9 cellular contexts compared by ENCODE assay signal in the genomic region with DNA sequence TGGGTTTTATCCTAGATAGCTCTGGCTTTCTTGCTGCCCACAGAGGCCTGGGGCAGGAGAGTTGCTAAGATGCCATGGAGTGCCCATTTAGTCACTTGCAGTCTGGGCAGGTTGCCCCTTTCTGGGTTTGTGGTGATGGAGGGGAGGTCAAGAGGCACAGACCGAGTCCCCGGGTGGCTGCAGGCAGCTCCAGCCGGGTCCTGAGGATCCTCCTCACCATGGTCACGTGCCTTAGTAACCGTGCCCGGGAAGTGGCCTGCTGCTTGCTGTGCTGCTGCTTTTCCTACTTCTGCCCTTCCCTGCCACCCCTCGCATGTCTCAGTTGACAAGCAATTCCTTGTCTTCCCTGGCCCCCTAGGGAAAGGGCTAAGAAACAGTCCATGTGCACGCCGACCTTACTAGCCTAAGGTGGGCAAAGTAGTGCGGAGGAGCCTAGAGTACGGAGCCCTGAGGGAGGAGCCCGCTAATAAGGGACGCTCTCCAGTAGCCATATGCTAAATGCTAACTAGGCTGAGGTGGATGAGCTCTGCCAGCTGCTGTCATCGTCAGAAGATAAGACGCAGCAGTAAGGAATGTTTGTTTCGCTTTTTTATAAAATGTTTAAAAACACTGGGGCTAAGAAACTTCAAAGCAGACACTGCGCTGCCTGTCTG. TPM values are rescaled to one million over a fixed set of nuclear protein-coding genes. Genes with fewer than 3 reads are reported as not detected.
DNase-seq lines count a peak whose midpoint lies in the region; ATAC-seq and TF ChIP-seq lines count a peak whose summit lies in the region.
"Had no signal": no experiment of that assay in that cellular context is flagged by ENCODE, and none has a peak within 500 bp of the region (broad histone marks: within the 10 kb centered on the region; RNA-seq: fewer than 3 reads in every experiment).

No MANE protein-coding gene starts in this region.

- H3K27ac Mint-ChIP-seq in GM23338, result peak overlapping the region; percentile 98
- H3K27ac Mint-ChIP-seq in activated CD8-positive, alpha-beta T cell treated with anti-CD3 and anti-CD28 coated beads, Interleukin-2, amount 10 ng/mL, durations not matched to agents 7 days and 5 days, result no peak overlapping the region

- DNase-seq in GM23338 (ENCODE audit: low spot score), result peak; percentile 34
- DNase-seq in activated CD8-positive, alpha-beta T cell treated with anti-CD3 and anti-CD28 coated beads, Interleukin-2, amount 10 ng/mL, durations not matched to agents 7 days and 5 days, result no peak
- peak; percentile 76 for DNase-seq in right atrium auricular region (ENCODE audit: low spot score)
- peak in 1 of 2 donors; percentile 19 for DNase-seq in psoas muscle
- no peak for DNase-seq in NCI-H748 (lab: John Stamatoyannopoulos, UW; ENCODE audit: unreplicated experiment)
- DNase-seq in NCI-H187 treated with DMSO at 0.1 percent for 48 hours (lab: John Stamatoyannopoulos, UW), result no peak
- no peak for DNase-seq in NCI-H2029 (lab: John Stamatoyannopoulos, UW)
- DNase-seq: activated CD4-positive, CD25-positive, alpha-beta regulatory T cell treated with anti-CD3 and anti-CD28 coated beads, Interleukin-2, amount 50 U/mL, for 72 hours had no signal

- H3K9me2 ChIP-seq in GM23338 (ENCODE audit: insufficient read depth), result no peaks in the 10 kb centered on the region

- H3K9me3 Mint-ChIP-seq in GM23338, result peaks cover 8% of the 10 kb centered on the region
- H3K9me3 Mint-ChIP-seq in activated CD8-positive, alpha-beta T cell treated with anti-CD3 and anti-CD28 coated beads, Interleukin-2, amount 10 ng/mL, durations not matched to agents 7 days and 5 days (ENCODE audit: insufficient read depth), result no peaks in the 10 kb centered on the region

- H3K27me3 Mint-ChIP-seq in GM23338 (ENCODE audit: insufficient read depth, low read depth, poor library complexity), result peaks cover 2% of the 10 kb centered on the region
- H3K27me3 Mint-ChIP-seq in activated CD8-positive, alpha-beta T cell treated with anti-CD3 and anti-CD28 coated beads, Interleukin-2, amount 10 ng/mL, durations not matched to agents 7 days and 5 days (ENCODE audit: low read depth), result peaks cover 21% of the 10 kb centered on the region

- WGBS in psoas muscle, 3 donors, result 43 to 48% (median 44%) methylated on average over 17 of the region's 17 CpGs

- H3K4me2 ChIP-seq in GM23338, result peak overlapping the region; percentile 74

- TF ChIP-seq CTCF in GM23338 (conservative IDR thresholded peaks at IDR 0.05; ENCODE audit: low read depth in 2 of 2) (no peak), right atrium auricular region (IDR thresholded peaks at IDR 0.05) (no peak), psoas muscle (IDR thresholded peaks at IDR 0.05) (no peak)

- H3K4me3 ChIP-seq in GM23338, result peak overlapping the region; percentile 51
- peak overlapping the region; percentile 28 to 44 for H3K4me3 ChIP-seq in right atrium auricular region
- H3K4me3 ChIP-seq in psoas muscle, result peak overlapping the region; percentile 46

- H3F3A ChIP-seq in GM23338 (replicated peaks; ENCODE audit: low read depth), result peaks cover 4% of the 10 kb centered on the region; the same call in 1 of the 2 replicates

- peak overlapping the region; percentile 78; the same call in 2 of the 3 replicates for H3K4me3 Mint-ChIP-seq in GM23338
- H3K4me3 Mint-ChIP-seq in activated CD8-positive, alpha-beta T cell treated with anti-CD3 and anti-CD28 coated beads, Interleukin-2, amount 10 ng/mL, durations not matched to agents 7 days and 5 days, result peak overlapping the region; percentile 22

- H3K79me2 ChIP-seq in GM23338 (replicated peaks; ENCODE audit: insufficient read depth), result no peaks in the 10 kb centered on the region

- H4K20me1 ChIP-seq in GM23338 (replicated peaks; ENCODE audit: insufficient read depth), result no peaks in the 10 kb centered on the region

- peak; percentile 39 for ATAC-seq in GM23338
- no peak for ATAC-seq in activated CD8-positive, alpha-beta T cell treated with anti-CD3 and anti-CD28 coated beads, Interleukin-2, amount 10 ng/mL, durations not matched to agents 7 days and 5 days
- ATAC-seq in psoas muscle, result peak in 2 of 4 donors; percentile 23 to 33
- no peak for ATAC-seq in HG03469 (IDR thresholded peaks at IDR 0.05; ENCODE audit: unreplicated experiment)

- H3K27me3 ChIP-seq in GM23338 (ENCODE audit: insufficient read depth), result no peaks in the 10 kb centered on the region
- no peaks in the 10 kb centered on the region for H3K27me3 ChIP-seq in right atrium auricular region
- H3K27me3 ChIP-seq in psoas muscle (ENCODE audit: insufficient read depth in 3 of 3, low read length in 2 of 3), result no peaks in the 10 kb centered on the region

- H3K9me3 ChIP-seq in right atrium auricular region (no peaks in the 10 kb centered on the region), psoas muscle (no peaks in the 10 kb centered on the region)

- H3K4me1 Mint-ChIP-seq in GM23338, result peaks cover 36% of the 10 kb centered on the region
- peaks cover 18% of the 10 kb centered on the region for H3K4me1 Mint-ChIP-seq in activated CD8-positive, alpha-beta T cell treated with anti-CD3 and anti-CD28 coated beads, Interleukin-2, amount 10 ng/mL, durations not matched to agents 7 days and 5 days (ENCODE audit: low read depth)

- H2AFZ ChIP-seq in GM23338, result peak overlapping the region; percentile 39

- intact Hi-C loops in psoas muscle (cut with DNase I), result loop anchor here in 1 of 2 donors (5.0 kb wide), 1 partner anchor 121 kb away; no protein-coding TSS in a partner anchor

- POLR2A ChIA-PET in activated CD8-positive, alpha-beta T cell treated with anti-CD3 and anti-CD28 coated beads, Interleukin-2, amount 10 ng/mL, durations not matched to agents 7 days and 5 days (lab: Charles Lee), result interaction anchor here (0.6 kb wide), 1 partner anchor 62 kb away, joined by 3 read pairs; no protein-coding TSS in a partner anchor

- peaks cover 13% of the 10 kb centered on the region; the same call in 1 of the 2 replicates for H3K4me1 ChIP-seq in GM23338 (ENCODE audit: insufficient read depth)
- peaks cover 0 to 18% of the 10 kb centered on the region in 2 donors for H3K4me1 ChIP-seq in right atrium auricular region
- H3K4me1 ChIP-seq in psoas muscle, result peaks cover 5% of the 10 kb centered on the region

- H3K27ac ChIP-seq in GM23338 (ENCODE audit: low read depth) (peak overlapping the region; percentile 99), right atrium auricular region (peak overlapping the region; percentile 76 to 91), psoas muscle (no peak overlapping the region)

- no peaks in the 10 kb centered on the region for H3K36me3 ChIP-seq in GM23338 (ENCODE audit: insufficient read depth)
- no peaks in the 10 kb centered on the region for H3K36me3 ChIP-seq in right atrium auricular region
- H3K36me3 ChIP-seq in psoas muscle (ENCODE audit: insufficient read depth in 1 of 2, low read depth in 1 of 2), result no peaks in the 10 kb centered on the region

- no peaks in the 10 kb centered on the region; the same call in 2 of the 3 replicates for H3K36me3 Mint-ChIP-seq in GM23338 (ENCODE audit: low read depth)
- H3K36me3 Mint-ChIP-seq in activated CD8-positive, alpha-beta T cell treated with anti-CD3 and anti-CD28 coated beads, Interleukin-2, amount 10 ng/mL, durations not matched to agents 7 days and 5 days (ENCODE audit: low read depth), result no peaks in the 10 kb centered on the region

- CTCF ChIA-PET in activated CD8-positive, alpha-beta T cell treated with anti-CD3 and anti-CD28 coated beads, Interleukin-2, amount 10 ng/mL, durations not matched to agents 7 days and 5 days (lab: Charles Lee), result interaction anchor here (1.4 to 5.4 kb wide), 4 partner anchors 10 to 124 kb away, joined by 3 to 38 read pairs (median 6); no protein-coding TSS in a partner anchor

TF ChIP-seq in GM23338, 12 proteins besides CTCF, POLR2A, EP300 and RAD21:
- no peak for TF ChIP-seq CREB1 (CRISPR knock-in tag; IDR thresholded peaks at IDR 0.05; ENCODE audit: low read depth)
- TF ChIP-seq EZH2phosphoT487 (IDR thresholded peaks at IDR 0.05; ENCODE audit: unreplicated experiment), result no peak

RNA-seq across cellular contexts. Expression of a gene that starts 34.9 kb away (rescaled TPM):
- not detected in 2 replicates for total RNA-seq in GM23338 (2014; rRNA removed; shearing (Covaris generic))
- polyA plus RNA-seq in GM23338 (2016; fragmentation: Nextera tagmentation; extraction: Ambion mirVana), result not detected in 2 replicates
- total RNA-seq in activated CD8-positive, alpha-beta T cell treated with anti-CD3 and anti-CD28 coated beads, Interleukin-2, amount 10 ng/mL, durations not matched to agents 7 days and 5 days, result not detected
- total RNA-seq in right atrium auricular region, result not detected
- total RNA-seq in psoas muscle, result under 1 TPM in 1 of 4 donors, not detected in 3; 0.09 TPM
- polyA plus RNA-seq in psoas muscle, result under 1 TPM in 2 of 3 donors, not detected in 1; 0.03 to 0.07 TPM

RNA-seq across cellular contexts. Expression of a gene that starts 43.3 kb away (rescaled TPM):
- total RNA-seq in GM23338 (2014; rRNA removed; shearing (Covaris generic)), result not detected in 2 replicates
- polyA plus RNA-seq in GM23338 (2016; fragmentation: Nextera tagmentation; extraction: Ambion mirVana) (not detected in 2 replicates), psoas muscle (under 1 TPM in 2 of 3 donors, not detected in 1; 0.03 to 0.04 TPM)
- total RNA-seq in activated CD8-positive, alpha-beta T cell treated with anti-CD3 and anti-CD28 coated beads, Interleukin-2, amount 10 ng/mL, durations not matched to agents 7 days and 5 days, result not detected
- total RNA-seq in right atrium auricular region (not detected), psoas muscle (under 1 TPM in 3 of 4 donors, not detected in 1; 0.11 to 0.21 (median 0.15) TPM)

Comparison
In these comparisons a context has a peak if more than half of its experiments do, and no peak if none do; other contexts are left out.
1. DNase-seq: peak in GM23338 (single experiment) and right atrium auricular region (single experiment); none in activated CD8-positive, alpha-beta T cell treated with anti-CD3 and anti-CD28 coated beads, Interleukin-2, amount 10 ng/mL, durations not matched to agents 7 days and 5 days (single experiment), NCI-H748 (single experiment), NCI-H187 treated with DMSO at 0.1 percent for 48 hours (single experiment) and NCI-H2029 (single experiment).
2. Peak in every context shown above with its lines, with median percentiles within 50 percentile points of each other: H3K4me3 ChIP-seq.